Comparison of ENCODE assay signal across 21 cellular contexts in the genomic region with DNA sequence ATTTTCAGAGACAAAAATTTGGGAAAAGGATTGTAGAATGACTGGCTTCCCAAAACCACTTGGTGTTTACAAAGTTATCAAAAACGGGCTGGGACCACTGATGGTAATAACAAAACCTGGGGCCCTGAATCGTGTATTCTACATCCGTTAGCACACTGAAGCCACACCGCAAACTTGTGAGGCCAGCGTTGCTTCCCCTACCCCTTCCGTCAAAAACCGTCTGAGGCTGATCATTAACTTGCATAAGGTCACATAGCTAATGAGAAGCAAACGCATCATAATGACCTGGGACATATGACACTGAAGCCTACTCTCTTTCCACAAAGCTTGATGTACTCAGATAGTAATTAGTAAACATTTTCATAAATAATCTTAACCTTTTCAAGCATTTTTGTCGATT.
DNase-seq lines count a peak whose midpoint lies in the region; ATAC-seq, FAIRE-seq and TF ChIP-seq lines count a peak whose summit lies in the region.
"Had no signal": no experiment of that assay in that cellular context is flagged by ENCODE, and none has a peak within 500 bp of the region (broad histone marks: within the 10 kb centered on the region; RNA-seq: fewer than 3 reads in every experiment).

No MANE protein-coding gene starts in this region.

- peak; percentile 12 to 16 for ATAC-seq in activated CD4-positive, CD25-positive, alpha-beta regulatory T cell treated with anti-CD3 and anti-CD28 coated beads, Interleukin-2, amount 50 U/mL, for 24 hours
- ATAC-seq in A549 (no peak), T-helper 17 cell (peak; percentile 38), PC-3 (no peak)
- ATAC-seq in effector memory CD8-positive, alpha-beta T cell (replicated peaks) = peak; percentile 76
- ATAC-seq: heart right ventricle, left ventricle myocardium superior had no signal

- no peak for FAIRE-seq in A549 (lab: Jason Lieb, UNC)
- FAIRE-seq: A204.1 had no signal

- H3K9me3 Mint-ChIP-seq in effector memory CD8-positive, alpha-beta T cell = no peaks in the 10 kb centered on the region

- no peak overlapping the region for H2AFZ ChIP-seq in PC-3 (ENCODE audit: low read length)

- H3K27me3 ChIP-seq in PC-3 (ENCODE audit: low read length) = no peaks in the 10 kb centered on the region
- H3K27me3 ChIP-seq: BLaER1 treated with 17β-estradiol and CSF1 and Interleukin-3, amounts not matched to agents 10 nM and 100 nM; cardiac muscle cell; heart right ventricle; SJSA1 had no signal

- intact Hi-C loops in PC-3 (cut with micrococcal nuclease) = no loop called here

- BruUV-seq in PC-3 (replicated peaks; lab: Mats Ljungman, UMichigan) = no TSS peak

- H3K9me2 ChIP-seq in PC-3 (replicated peaks; ENCODE audit: low read length) = no peaks in the 10 kb centered on the region

- H3K27ac Mint-ChIP-seq in T-helper 17 cell = peak overlapping the region; percentile 82
- H3K27ac Mint-ChIP-seq in effector memory CD8-positive, alpha-beta T cell = peak overlapping the region; percentile 72 to 88

- CTCF ChIA-PET in A549 (lab: Yijun Ruan, JAX) (interaction anchor here (1.1 kb wide), 1 partner anchor 16 kb away, joined by 6 read pairs; no protein-coding TSS in a partner anchor), PC-3 (lab: Charles Lee) (no interaction called here)

- no peak for TF ChIP-seq RAD21 in A549 (conservative IDR thresholded peaks at IDR 0.05 in 1 of 2, IDR thresholded peaks at IDR 0.05 in 1 of 2)

- no peak for TF ChIP-seq EP300 in A549 (IDR thresholded peaks at IDR 0.05)

- H3K27me3 Mint-ChIP-seq in T-helper 17 cell = peaks cover 11% of the 10 kb centered on the region
- H3K27me3 Mint-ChIP-seq in effector memory CD8-positive, alpha-beta T cell = no peaks in the 10 kb centered on the region

- no peaks in the 10 kb centered on the region for H4K20me1 ChIP-seq in PC-3 (ENCODE audit: low read length)
- H4K20me1 ChIP-seq: BLaER1 treated with 17β-estradiol and CSF1 and Interleukin-3, amounts not matched to agents 10 nM and 100 nM had no signal

- H3F3A ChIP-seq in PC-3 (ENCODE audit: low read length, unreplicated experiment) = no peaks in the 10 kb centered on the region

- TF ChIP-seq CTCF in A549 (IDR thresholded peaks at IDR 0.05) = no peak
- no peak for TF ChIP-seq CTCF in PC-3 (conservative IDR thresholded peaks at IDR 0.05; ENCODE audit: low read depth, low read length)

- H3K27ac ChIP-seq in A549 (no peak overlapping the region), PC-3 (ENCODE audit: low read length) (no peak overlapping the region)
- H3K27ac ChIP-seq: BLaER1 treated with 17β-estradiol and CSF1 and Interleukin-3, amounts not matched to agents 10 nM and 100 nM; cardiac muscle cell; epithelial cell of prostate; SJSA1 had no signal

- H3K4me1 ChIP-seq in A549 (no peaks in the 10 kb centered on the region), PC-3 (ENCODE audit: insufficient read depth, low read length) (no peaks in the 10 kb centered on the region)
- H3K4me1 ChIP-seq: SJSA1 had no signal

- no peak overlapping the region for H3K9ac ChIP-seq in PC-3 (ENCODE audit: low read length)
- H3K9ac ChIP-seq: BLaER1 treated with 17β-estradiol and CSF1 and Interleukin-3, amounts not matched to agents 10 nM and 100 nM had no signal

- no peaks in the 10 kb centered on the region for H3K79me2 ChIP-seq in PC-3 (ENCODE audit: low read length)

- H3K4me3 ChIP-seq in A549 = no peak overlapping the region
- no peak overlapping the region for H3K4me3 ChIP-seq in PC-3 (ENCODE audit: low read length)
- H3K4me3 ChIP-seq: BLaER1 treated with 17β-estradiol and CSF1 and Interleukin-3, amounts not matched to agents 10 nM and 100 nM; cardiac muscle cell; heart right ventricle; SJSA1; skin epidermis had no signal

- no peak for DNase-seq in activated CD4-positive, CD25-positive, alpha-beta regulatory T cell treated with anti-CD3 and anti-CD28 coated beads, Interleukin-2, amount 50 U/mL, for 72 hours
- DNase-seq in A549 (ENCODE audit: low read depth in 1 of 2, low spot score in 1 of 2) (no peak), T-helper 17 cell (no peak), PC-3 (no peak), CD1c-positive myeloid dendritic cell (ENCODE audit: extremely low spot score) (no peak), Ammon's horn (ENCODE audit: low spot score) (no peak)
- peak; percentile 6 to 32 (median 12) for DNase-seq in effector memory CD8-positive, alpha-beta T cell
- DNase-seq: activated CD8-positive, alpha-beta memory T cell treated with anti-CD3 and anti-CD28 coated beads for 24 hours; amygdala; heart right ventricle; Kasumi-1; left ventricle myocardium superior; NCI-H1092 treated with DMSO at 0.1 percent for 48 hours; NK-92 treated with Interleukin-12 subunit alpha and Interleukin-12 subunit beta, amount 100 ng/mL, for 24 hours had no signal

- H3K4me3 Mint-ChIP-seq in T-helper 17 cell = no peak overlapping the region
- peak overlapping the region; percentile 5 to 56 for H3K4me3 Mint-ChIP-seq in effector memory CD8-positive, alpha-beta T cell

- TF ChIP-seq POLR2A in A549 (IDR thresholded peaks at IDR 0.05; ENCODE audit: low read length) = no peak

- no peaks in the 10 kb centered on the region for H3K36me3 Mint-ChIP-seq in T-helper 17 cell (ENCODE audit: low read depth)
- peaks cover 3% of the 10 kb centered on the region for H3K36me3 Mint-ChIP-seq in effector memory CD8-positive, alpha-beta T cell (ENCODE audit: insufficient read depth)

- WGBS in A549 (ENCODE audit: missing lambda C conversion rate) = 58% methylated on average over 9 of the region's 9 CpGs

- POLR2A ChIA-PET in A549 (lab: Yijun Ruan, JAX) = no interaction called here
- POLR2A ChIA-PET in PC-3 (lab: Charles Lee; ENCODE audit: unreplicated experiment) = no interaction called here

- peaks cover 31% of the 10 kb centered on the region for H3K4me1 Mint-ChIP-seq in T-helper 17 cell
- peaks cover 19 to 36% of the 10 kb centered on the region in 2 donors for H3K4me1 Mint-ChIP-seq in effector memory CD8-positive, alpha-beta T cell (ENCODE audit: low read depth in 2 of 2)

- no peak overlapping the region for H3K4me2 ChIP-seq in A549
- no peak overlapping the region for H3K4me2 ChIP-seq in PC-3 (ENCODE audit: low read length)
- H3K4me2 ChIP-seq: BLaER1 treated with 17β-estradiol and CSF1 and Interleukin-3, amounts not matched to agents 10 nM and 100 nM had no signal

- H3K9me3 ChIP-seq in A549 (no peaks in the 10 kb centered on the region; the same call in 2 of the 3 replicates), T-helper 17 cell (ENCODE audit: control insufficient read depth, low read length, poor library complexity, severe bottlenecking) (no peaks in the 10 kb centered on the region), PC-3 (ENCODE audit: low read length) (no peaks in the 10 kb centered on the region)
- H3K9me3 ChIP-seq: BLaER1 treated with 17β-estradiol and CSF1 and Interleukin-3, amounts not matched to agents 10 nM and 100 nM; heart right ventricle had no signal

- H3K36me3 ChIP-seq in PC-3 (ENCODE audit: low read depth, low read length) = no peaks in the 10 kb centered on the region
- H3K36me3 ChIP-seq: BLaER1 treated with 17β-estradiol and CSF1 and Interleukin-3, amounts not matched to agents 10 nM and 100 nM; cardiac muscle cell; heart right ventricle; SJSA1 had no signal

TF ChIP-seq in A549, 52 proteins besides CTCF, POLR2A, EP300 and RAD21:
- TF ChIP-seq ZFP36 (IDR thresholded peaks at IDR 0.05; ENCODE audit: borderline replicate concordance, partially characterized antibody) (no peak), JUNB (IDR thresholded peaks at IDR 0.05) (no peak), MAFK (IDR thresholded peaks at IDR 0.05; ENCODE audit: partially characterized antibody) (peak; percentile 5), ESRRA (IDR thresholded peaks at IDR 0.05; ENCODE audit: borderline replicate concordance, low read length) (no peak)
- TF ChIP-seq, protein P1, sequence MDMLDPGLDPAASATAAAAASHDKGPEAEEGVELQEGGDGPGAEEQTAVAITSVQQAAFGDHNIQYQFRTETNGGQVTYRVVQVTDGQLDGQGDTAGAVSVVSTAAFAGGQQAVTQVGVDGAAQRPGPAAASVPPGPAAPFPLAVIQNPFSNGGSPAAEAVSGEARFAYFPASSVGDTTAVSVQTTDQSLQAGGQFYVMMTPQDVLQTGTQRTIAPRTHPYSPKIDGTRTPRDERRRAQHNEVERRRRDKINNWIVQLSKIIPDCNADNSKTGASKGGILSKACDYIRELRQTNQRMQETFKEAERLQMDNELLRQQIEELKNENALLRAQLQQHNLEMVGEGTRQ (IDR thresholded peaks at IDR 0.05) = no peak

Comparison
In these comparisons a context has a peak if more than half of its experiments do, and no peak if none do; other contexts are left out.
1. ATAC-seq: peak in activated CD4-positive, CD25-positive, alpha-beta regulatory T cell treated with anti-CD3 and anti-CD28 coated beads, Interleukin-2, amount 50 U/mL, for 24 hours (2 of 2), T-helper 17 cell (single experiment) and effector memory CD8-positive, alpha-beta T cell (single experiment); none in A549 (0 of 2) and PC-3 (single experiment).
2. DNase-seq: peak in effector memory CD8-positive, alpha-beta T cell (3 of 3); none in activated CD4-positive, CD25-positive, alpha-beta regulatory T cell treated with anti-CD3 and anti-CD28 coated beads, Interleukin-2, amount 50 U/mL, for 72 hours (single experiment), A549 (0 of 2), T-helper 17 cell (0 of 3), PC-3 (single experiment), CD1c-positive myeloid dendritic cell (single experiment) and Ammon's horn (single experiment).